ENCODE assay signal across 8 cellular contexts in the genomic region with DNA sequence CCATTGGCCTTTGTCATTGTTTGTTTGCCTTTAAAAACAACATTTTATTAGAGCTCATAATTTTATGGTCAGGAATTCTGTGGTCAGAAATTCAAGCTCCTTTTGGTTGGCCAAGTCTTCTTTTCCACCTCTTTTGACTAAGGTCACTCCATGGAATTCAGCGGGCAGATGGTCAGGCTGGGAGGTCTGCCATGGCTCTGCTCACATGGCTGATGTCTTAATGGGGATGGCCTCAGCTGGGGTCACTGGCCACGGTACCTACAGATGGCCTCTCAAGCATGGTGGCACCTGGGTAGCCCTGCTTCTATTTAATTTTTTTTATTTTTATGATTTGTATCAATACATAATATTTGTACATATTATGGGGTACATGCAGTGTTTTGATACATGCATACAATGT.
"Had no signal": no experiment of that assay in that cellular context is flagged by ENCODE, and none has a peak within 500 bp of the region (broad histone marks: within the 10 kb centered on the region; RNA-seq: fewer than 3 reads in every experiment).

No MANE protein-coding gene starts in this region.

- FAIRE-seq: G401.6, GM12878, GM12891, GM12892, GM18507, GM19239 had no signal

- H3K4me3 ChIP-seq: GM12878 had no signal

- ATAC-seq: GM12878 had no signal

- DNase-seq: GDM1, GF-D8 had no signal
